18 cellular contexts compared by ENCODE assay signal in the genomic region with DNA sequence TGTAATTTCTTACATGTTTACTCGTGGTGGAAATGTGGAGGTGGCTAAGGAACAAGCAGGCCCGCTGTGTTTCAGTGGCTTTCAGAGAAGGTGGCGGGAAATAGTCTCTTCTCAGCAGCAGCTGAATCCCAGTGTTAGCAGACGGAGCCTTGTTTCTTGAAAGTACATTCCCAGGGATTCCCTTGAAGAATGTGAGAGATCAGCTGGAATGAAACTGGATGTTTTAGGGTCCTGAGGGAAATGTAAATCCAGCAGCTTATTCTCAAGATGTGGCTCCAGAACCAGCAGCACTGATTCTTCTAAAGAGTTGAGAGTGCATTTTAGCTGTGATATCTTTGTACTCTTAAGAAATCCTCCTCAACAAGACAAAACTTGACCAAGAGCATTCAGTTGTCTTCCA. TPM values are rescaled to one million over a fixed set of nuclear protein-coding genes. Genes with fewer than 3 reads are reported as not detected.
DNase-seq lines count a peak whose midpoint lies in the region; ATAC-seq and TF ChIP-seq lines count a peak whose summit lies in the region.
"Had no signal": no experiment of that assay in that cellular context is flagged by ENCODE, and none has a peak within 500 bp of the region (broad histone marks: within the 10 kb centered on the region; RNA-seq: fewer than 3 reads in every experiment).

No MANE protein-coding gene starts in this region.

- peaks cover 19% of the 10 kb centered on the region for H3K9me3 Mint-ChIP-seq in mesothelial cell of epicardium
- peaks cover 2% of the 10 kb centered on the region for H3K9me3 Mint-ChIP-seq in glutamatergic neuron (ENCODE audit: unreplicated experiment)

- DNase-seq in AG10803 (ENCODE audit: low read depth): peak; percentile 34
- DNase-seq in ascending aorta (ENCODE audit: low spot score in 2 of 2): no peak
- no peak for DNase-seq in mesothelial cell of epicardium (ENCODE audit: low spot score in 2 of 2, unreplicated experiment in 2 of 2)
- DNase-seq in thoracic aorta (ENCODE audit: low spot score): no peak
- no peak for DNase-seq in cerebellar cortex (ENCODE audit: low spot score)
- DNase-seq in OCI-M1 (lab: John Stamatoyannopoulos, UW): no peak
- DNase-seq in glutamatergic neuron: no peak
- DNase-seq: GDM1, NCI-H1417 treated with DMSO at 0.1 percent for 48 hours, NCI-H1930, NCI-H69, RPMI8226, SIG-M5 had no signal

- H3K9me3 ChIP-seq in ascending aorta (peaks cover 0 to 6% of the 10 kb centered on the region in 2 donors), thoracic aorta (no peaks in the 10 kb centered on the region)
- H3K9me3 ChIP-seq: HAP-1 had no signal

- H3K27me3 Mint-ChIP-seq in mesothelial cell of epicardium (ENCODE audit: low read depth) (no peaks in the 10 kb centered on the region), glutamatergic neuron (ENCODE audit: unreplicated experiment) (no peaks in the 10 kb centered on the region)

- no peak overlapping the region for H3K4me3 ChIP-seq in AG10803 (ENCODE audit: low read length)
- H3K4me3 ChIP-seq in ascending aorta: no peak overlapping the region
- H3K4me3 ChIP-seq in thoracic aorta: no peak overlapping the region
- H3K4me3 ChIP-seq: GM12878, HAP-1, K562 had no signal

- intact Hi-C loops in ascending aorta (cut with DNase I): no loop called here

- H3K27ac ChIP-seq in ascending aorta (peak overlapping the region; percentile 52 to 64), thoracic aorta (peak overlapping the region; percentile 34 to 70)
- H3K27ac ChIP-seq: 22Rv1 had no signal

- H3K27me3 ChIP-seq in ascending aorta: no peaks in the 10 kb centered on the region
- H3K27me3 ChIP-seq in thoracic aorta (replicated peaks; ENCODE audit: insufficient read depth): no peaks in the 10 kb centered on the region

- no peak for ATAC-seq in thoracic aorta (ENCODE audit: insufficient number of reproducible peaks, low FRiP score, low read depth)
- ATAC-seq in GM18861 (IDR thresholded peaks at IDR 0.05; ENCODE audit: unreplicated experiment): no peak
- ATAC-seq: GM12878, K562 had no signal

- H3K36me3 ChIP-seq in ascending aorta (no peaks in the 10 kb centered on the region), thoracic aorta (no peaks in the 10 kb centered on the region)
- H3K36me3 ChIP-seq: HAP-1 had no signal

- TF ChIP-seq CTCF in AG10803 (conservative IDR thresholded peaks at IDR 0.05; ENCODE audit: low read length): no peak
- TF ChIP-seq CTCF in ascending aorta (IDR thresholded peaks at IDR 0.05): no peak
- TF ChIP-seq CTCF in mesothelial cell of epicardium (IDR thresholded peaks at IDR 0.05; ENCODE audit: unreplicated experiment): no peak
- no peak for TF ChIP-seq CTCF in thoracic aorta (IDR thresholded peaks at IDR 0.05)
- TF ChIP-seq CTCF in glutamatergic neuron (IDR thresholded peaks at IDR 0.05; ENCODE audit: partially characterized antibody, unreplicated experiment): no peak

- H3K4me1 Mint-ChIP-seq in mesothelial cell of epicardium: peaks cover 25% of the 10 kb centered on the region
- peaks cover 3% of the 10 kb centered on the region for H3K4me1 Mint-ChIP-seq in glutamatergic neuron (ENCODE audit: low read depth, unreplicated experiment)

- H3K4me1 ChIP-seq in ascending aorta: peaks cover 16 to 45% of the 10 kb centered on the region in 2 donors
- peaks cover 48 to 66% of the 10 kb centered on the region in 2 donors for H3K4me1 ChIP-seq in thoracic aorta (ENCODE audit: control insufficient read depth in 1 of 2, low read depth in 2 of 2)
- H3K4me1 ChIP-seq: HAP-1 had no signal

- peak overlapping the region; percentile 4 for H3K27ac Mint-ChIP-seq in mesothelial cell of epicardium
- H3K27ac Mint-ChIP-seq in glutamatergic neuron (ENCODE audit: unreplicated experiment): no peak overlapping the region

- no peak overlapping the region for H3K4me3 Mint-ChIP-seq in mesothelial cell of epicardium
- no peak overlapping the region for H3K4me3 Mint-ChIP-seq in glutamatergic neuron (ENCODE audit: unreplicated experiment)

- H3K36me3 Mint-ChIP-seq in mesothelial cell of epicardium (peaks cover 7% of the 10 kb centered on the region), glutamatergic neuron (ENCODE audit: unreplicated experiment) (peaks cover 5% of the 10 kb centered on the region)

RNA-seq across cellular contexts. Expression of gene CDC42EP3, which starts 59.1 kb away (rescaled TPM):
- total RNA-seq in ascending aorta (65.5 TPM), mesothelial cell of epicardium (48.7 to 53.8 TPM (median 48.9 TPM) in 3 replicates), thoracic aorta (10 to 100 TPM; 42.2 to 57.4 TPM), glutamatergic neuron (ENCODE audit: unreplicated experiment) (32.9 TPM)
